Comparison of ENCODE assay signal across 8 cellular contexts in the genomic region with DNA sequence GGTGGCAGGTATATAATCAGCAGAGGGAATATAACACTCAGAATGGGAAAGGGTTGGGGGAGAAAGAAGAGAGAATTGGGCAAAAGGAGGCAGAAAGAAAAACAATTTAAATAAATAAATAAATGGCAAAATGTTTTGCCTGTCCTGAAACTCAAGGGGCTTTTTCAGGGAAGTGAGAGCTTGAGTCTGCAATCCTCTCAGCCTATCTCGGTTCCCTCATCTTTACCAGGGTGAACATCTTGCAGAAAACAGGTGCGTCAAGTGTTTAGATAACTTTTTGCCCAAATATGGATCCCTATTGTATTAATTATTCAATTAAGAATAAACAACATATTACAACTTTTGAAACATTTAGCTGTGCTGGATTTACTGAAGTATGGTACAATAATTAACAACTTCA.
"Had no signal": no experiment of that assay in that cellular context is flagged by ENCODE, and none has a peak within 500 bp of the region (broad histone marks: within the 10 kb centered on the region; RNA-seq: fewer than 3 reads in every experiment).

No MANE protein-coding gene starts in this region.

- DNase-seq: GM23248, GOT3, H7, IMR-90, KG1 had no signal

- H3K27ac ChIP-seq: GM23248 had no signal

- H3K36me3 ChIP-seq: HAP-1 had no signal

- FAIRE-seq: HTR-8/SVneo, K562 had no signal

- ATAC-seq: K562 had no signal

- H2AFZ ChIP-seq: GM23248 had no signal

- H3K9ac ChIP-seq: GM23248 had no signal

- H3K9me3 ChIP-seq: HAP-1 had no signal

- H3K4me1 ChIP-seq: HAP-1 had no signal

- H3K4me3 ChIP-seq: GM23248, HAP-1, K562 had no signal
